In genomic region chr3:130260821-130261402, GRCh38 we compare ENCODE assay signal across 21 cellular contexts.
A peak's percentile ranks its signal among the peaks of the same experiment; 100 is the strongest.
DNase-seq lines count a peak whose midpoint lies in the region; ATAC-seq, FAIRE-seq and TF ChIP-seq lines count a peak whose summit lies in the region.
"Had no signal": no experiment of that assay in that cellular context is flagged by ENCODE, and none has a peak within 500 bp of the region (broad histone marks: within the 10 kb centered on the region; RNA-seq: fewer than 3 reads in every experiment).

No MANE protein-coding gene starts in this region.

- POLR2A ChIA-PET in K562 (lab: Yijun Ruan, JAX): no interaction called here

- TF ChIP-seq RAD21 in K562 (CRISPR knock-in tag; conservative IDR thresholded peaks at IDR 0.05 in 1 of 2, IDR thresholded peaks at IDR 0.05 in 1 of 2): no peak

- FAIRE-seq in K562 (lab: Jason Lieb, UNC) (no peak), kidney (lab: Jason Lieb, UNC) (no peak)
- FAIRE-seq: G401.6, GM12878, GM19239 had no signal

- H3K27me3 ChIP-seq in K562 (ENCODE audit: control insufficient read depth in 2 of 2, insufficient read depth in 2 of 2, low read length in 2 of 2): no peaks in the 10 kb centered on the region
- H3K27me3 ChIP-seq in smooth muscle cell (ENCODE audit: low read depth): no peaks in the 10 kb centered on the region
- H3K27me3 ChIP-seq: SJCRH30 had no signal

- H3K9ac ChIP-seq in K562 (ENCODE audit: insufficient read depth in 1 of 2, low read depth in 2 of 2, low read length in 2 of 2) (no peak overlapping the region), kidney (ENCODE audit: low read length in 2 of 2) (no peak overlapping the region), smooth muscle cell (ENCODE audit: low read depth) (no peak overlapping the region)

- H4K20me1 ChIP-seq in K562 (replicated peaks; ENCODE audit: control insufficient read depth, insufficient read depth, low read length) (no peaks in the 10 kb centered on the region), smooth muscle cell (ENCODE audit: low read depth) (no peaks in the 10 kb centered on the region)

- peak in 2 of 4 experiments; percentile 18 to 19 for DNase-seq in K562 (ENCODE audit: extremely low read depth in 1 of 4, low spot score in 3 of 4)
- DNase-seq in foreskin fibroblast: peak; percentile 5 to 19
- DNase-seq in kidney: peak; percentile 60
- DNase-seq in smooth muscle cell (lab: John Stamatoyannopoulos, UW; ENCODE audit: unreplicated experiment): no peak
- no peak for DNase-seq in NCI-H526 (lab: John Stamatoyannopoulos, UW)
- no peak for DNase-seq in pons (ENCODE audit: low spot score)
- no peak for DNase-seq in GM10266 (ENCODE audit: extremely low spot score)
- DNase-seq: ACHN, DND-41, NCI-H1105, NCI-H1694, NCI-H510A treated with DMSO at 0.1 percent for 48 hours, NCI-H82, PC-3, RPMI8226, SJCRH30 had no signal

- no peak overlapping the region for H3K4me2 ChIP-seq in K562 (ENCODE audit: insufficient read depth, low read length)
- H3K4me2 ChIP-seq in smooth muscle cell: peak overlapping the region; percentile 41

- no peak overlapping the region for H3K4me3 ChIP-seq in K562
- no peak overlapping the region for H3K4me3 ChIP-seq in foreskin fibroblast (ENCODE audit: low read depth in 1 of 2, low read length in 2 of 2)
- H3K4me3 ChIP-seq in kidney (ENCODE audit: low read length in 2 of 2): no peak overlapping the region
- no peak overlapping the region for H3K4me3 ChIP-seq in smooth muscle cell
- H3K4me3 ChIP-seq: GM12878, HAP-1, SJCRH30 had no signal

- CTCF ChIA-PET in K562 (lab: Yijun Ruan, JAX; ENCODE audit: low intra/inter-chr PET ratio): no interaction called here

- H3F3A ChIP-seq in smooth muscle cell (ENCODE audit: low read depth): peaks cover 3% of the 10 kb centered on the region

- no TSS peak for BruUV-seq in K562 (replicated peaks; lab: Mats Ljungman, UMichigan)

- no peaks in the 10 kb centered on the region for H3K9me1 ChIP-seq in K562 (ENCODE audit: control insufficient read depth, insufficient read depth, low read length)

- H3K79me2 ChIP-seq in K562 (ENCODE audit: control insufficient read depth, insufficient read depth, low read length) (no peaks in the 10 kb centered on the region), smooth muscle cell (ENCODE audit: low read depth) (no peaks in the 10 kb centered on the region)

- TF ChIP-seq CTCF in K562 (IDR thresholded peaks at IDR 0.05 in 2 of 3, conservative IDR thresholded peaks at IDR 0.05 in 1 of 3; ENCODE audit: insufficient read depth in 2 of 3, low read depth in 1 of 3, low read length in 3 of 3) (no peak), foreskin fibroblast (IDR thresholded peaks at IDR 0.05; ENCODE audit: low read depth, low read length) (no peak), kidney (IDR thresholded peaks at IDR 0.05; ENCODE audit: borderline replicate concordance, extremely low read depth, insufficient read depth) (no peak), smooth muscle cell (IDR thresholded peaks at IDR 0.05; ENCODE audit: borderline replicate concordance, insufficient read depth, poor library complexity, severe bottlenecking) (no peak), GM10266 (IDR thresholded peaks at IDR 0.05; ENCODE audit: control insufficient read depth, insufficient read depth, low read depth, missing control alignments) (no peak)

- peaks cover 6 to 15% of the 10 kb centered on the region in 2 experiments for H3K4me1 ChIP-seq in K562 (replicated peaks in 1 of 2; ENCODE audit: control insufficient read depth in 2 of 2, insufficient read depth in 2 of 2, low read length in 2 of 2)
- H3K4me1 ChIP-seq in kidney (ENCODE audit: control insufficient read depth in 1 of 2, insufficient read depth in 1 of 2, low read depth in 1 of 2, low read length in 2 of 2): no peaks in the 10 kb centered on the region
- peaks cover 4% of the 10 kb centered on the region for H3K4me1 ChIP-seq in smooth muscle cell (ENCODE audit: low read depth)
- H3K4me1 ChIP-seq: HAP-1, SJCRH30 had no signal

- TF ChIP-seq POLR2A in K562 (conservative IDR thresholded peaks at IDR 0.05): no peak

- TF ChIP-seq EP300 in K562 (IDR thresholded peaks at IDR 0.05; ENCODE audit: low read length): no peak

- H3K27ac ChIP-seq in K562 (ENCODE audit: extremely low read depth, low read depth, low read length) (no peak overlapping the region), kidney (ENCODE audit: low read depth in 2 of 2, low read length in 2 of 2) (no peak overlapping the region), smooth muscle cell (ENCODE audit: low read depth) (peak overlapping the region; percentile 32)
- H3K27ac ChIP-seq: C4-2B, SJCRH30 had no signal

- in situ Hi-C loops in K562 (cut with MboI): no loop called here

- intact Hi-C loops in K562 (cut with micrococcal nuclease) (no loop called here), kidney (cut with DNase I) (no loop called here)

- no peaks in the 10 kb centered on the region for H3K9me3 ChIP-seq in K562 (replicated peaks; ENCODE audit: control insufficient read depth, insufficient read depth, low read depth, low read length)
- H3K9me3 ChIP-seq in kidney (ENCODE audit: control insufficient read depth in 1 of 2, low read length in 2 of 2): no peaks in the 10 kb centered on the region
- no peaks in the 10 kb centered on the region for H3K9me3 ChIP-seq in smooth muscle cell (replicated peaks; ENCODE audit: low read depth)
- H3K9me3 ChIP-seq: HAP-1, SJCRH30 had no signal

- 66% methylated on average over 6 of the region's 6 CpGs for WGBS in K562 (ENCODE audit: insufficient coverage, low coverage, missing lambda C conversion rate)
- 18% methylated on average over 6 of the region's 6 CpGs for WGBS in smooth muscle cell (ENCODE audit: low lambda C conversion rate)

- ATAC-seq in K562: peak; percentile 47; the same call in 2 of the 3 replicates
- ATAC-seq: GM12878, PC-3 had no signal

- H3K36me3 ChIP-seq in K562 (ENCODE audit: control insufficient read depth, insufficient read depth, low read length) (no peaks in the 10 kb centered on the region), kidney (ENCODE audit: control insufficient read depth in 1 of 2, insufficient read depth in 2 of 2, low read length in 2 of 2) (no peaks in the 10 kb centered on the region), smooth muscle cell (ENCODE audit: low read depth) (no peaks in the 10 kb centered on the region)
- H3K36me3 ChIP-seq: HAP-1, SJCRH30 had no signal

- no peak overlapping the region for H2AFZ ChIP-seq in K562 (ENCODE audit: low read depth, low read length)
- H2AFZ ChIP-seq in smooth muscle cell (ENCODE audit: low read depth): no peak overlapping the region

TF ChIP-seq in K562, 482 proteins besides CTCF, POLR2A, EP300 and RAD21:
- TF ChIP-seq PPARD (CRISPR knock-in tag; IDR thresholded peaks at IDR 0.05): no peak
- 0 out of 2 replicates have a peak, but pooled peaks have one; percentile 34 for TF ChIP-seq ZBTB33 (CRISPR knock-in tag; IDR thresholded peaks at IDR 0.05)
- TF ChIP-seq CBFA2T3 (IDR thresholded peaks at IDR 0.05): peak; percentile 20; the same call in 1 of the 2 replicates
- no peak for TF ChIP-seq PHTF2 (CRISPR knock-in tag; IDR thresholded peaks at IDR 0.05)

Comparison
In these comparisons a context has a peak if more than half of its experiments do, and no peak if none do; other contexts are left out.
1. DNase-seq: peak in foreskin fibroblast (2 of 2) and kidney (single experiment); none in smooth muscle cell (single experiment), NCI-H526 (0 of 2), pons (single experiment) and GM10266 (single experiment).